ENCODE assay signal across 1 cellular context in the genomic region with DNA sequence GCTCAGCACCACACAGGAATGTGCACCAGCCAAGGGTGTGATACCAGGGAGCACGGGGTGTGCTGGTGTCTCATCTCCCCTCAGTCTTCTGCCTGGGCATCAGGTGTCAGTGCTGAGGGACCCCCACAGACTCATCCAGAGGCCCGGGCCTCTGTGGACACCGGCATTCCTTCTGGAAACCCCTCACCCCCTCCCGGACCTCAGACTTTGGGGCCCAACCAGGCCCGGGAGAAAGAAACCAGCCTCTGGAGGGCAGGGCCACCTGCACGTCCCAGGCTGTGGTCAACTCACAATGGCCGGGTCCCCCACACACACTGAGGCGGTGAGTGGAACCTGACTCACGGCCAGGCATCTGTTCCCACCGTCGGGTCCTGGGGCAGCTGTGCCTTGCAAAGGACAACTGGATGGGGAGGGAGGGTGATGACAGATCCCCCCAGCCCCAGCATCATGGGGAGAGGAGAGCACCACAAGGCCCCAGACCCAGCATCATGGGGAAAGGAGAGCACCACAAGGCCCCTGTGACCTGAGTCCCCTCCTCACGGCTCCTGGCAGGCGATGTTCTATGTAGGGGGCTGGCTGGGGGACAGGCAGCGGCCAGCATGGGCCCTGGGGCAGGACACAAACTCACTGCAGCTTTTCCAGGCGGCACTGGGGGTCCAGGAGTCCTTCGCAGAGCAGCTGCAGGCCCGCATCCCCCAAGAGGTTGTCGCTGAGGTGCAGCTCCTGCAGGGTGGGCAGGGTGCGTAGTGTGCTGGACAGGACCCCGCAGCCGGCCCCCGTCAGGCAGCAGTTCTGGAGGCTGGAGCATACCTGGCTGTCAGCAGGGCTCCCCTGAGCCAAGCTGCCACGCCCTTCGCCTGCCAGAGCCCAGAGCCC.
TF ChIP-seq lines count a peak whose summit lies in the region.

No MANE protein-coding gene starts in this region.

TF ChIP-seq in HepG2, 621 proteins besides CTCF, POLR2A, EP300 and RAD21:
- TF ChIP-seq ZBTB1 (CRISPR knock-in tag; IDR thresholded peaks at IDR 0.05; ENCODE audit: borderline replicate concordance) (no peak), ZNF644 (CRISPR knock-in tag; IDR thresholded peaks at IDR 0.05; ENCODE audit: low read depth) (no peak), RBM22 (optimal IDR thresholded peaks at IDR 0.05; ENCODE audit: low read length) (peak; percentile 11), MBNL3 (CRISPR knock-in tag; conservative IDR thresholded peaks at IDR 0.05) (no peak), POLR2G (IDR thresholded peaks at IDR 0.05; ENCODE audit: low read depth, low read length) (0 out of 2 replicates have a peak, but pooled peaks have one; percentile 3)
